Comparison of ENCODE assay signal across 27 cellular contexts in genomic region chr1:245995474-245995873, GRCh38.
"Had no signal": no experiment of that assay in that cellular context is flagged by ENCODE, and none has a peak within 500 bp of the region (broad histone marks: within the 10 kb centered on the region; RNA-seq: fewer than 3 reads in every experiment).

No MANE protein-coding gene starts in this region.

- H3K4me3 Mint-ChIP-seq: activated naive CD8-positive, alpha-beta T cell; effector memory CD8-positive, alpha-beta T cell; nephron progenitor cell; stimulated activated effector memory CD8-positive, alpha-beta T cell treated with anti-CD3 and anti-CD28 coated beads, Interleukin-12 subunit alpha, Interleukin-12 subunit beta, amount 100 ng/mL, for 72 hours; stimulated activated naive CD8-positive, alpha-beta T cell treated with anti-CD3 and anti-CD28 coated beads, Interleukin-15, Interleukin-2, amounts not matched to agents 100 ng/mL and 50 ng/mL, for 24 hours had no signal

- H3K27me3 Mint-ChIP-seq: activated naive CD8-positive, alpha-beta T cell; effector memory CD8-positive, alpha-beta T cell; progenitor cell of endocrine pancreas; stimulated activated naive CD8-positive, alpha-beta T cell treated with anti-CD3 and anti-CD28 coated beads, Interleukin-15, Interleukin-2, amounts not matched to agents 100 ng/mL and 50 ng/mL, for 24 hours had no signal

- DNase-seq: activated CD4-positive, alpha-beta T cell treated with anti-CD3 and anti-CD28 coated beads for 4 hours; activated CD4-positive, alpha-beta T cell treated with anti-CD3 and anti-CD28 coated beads, Interleukin-2, amount 50 U/mL, for 4 hours; activated effector memory CD4-positive, alpha-beta T cell treated with Interleukin-2 at 50 U/mL for 16 hours; activated naive CD4-positive, alpha-beta T cell treated with Interleukin-2 at 50 U/mL for 16 hours; activated T-cell treated with anti-CD3 and anti-CD28 coated beads for 4 hours; anterior cingulate cortex; body of pancreas; cortex of kidney; effector memory CD8-positive, alpha-beta T cell; erythroblast; gastrocnemius medialis; left cardiac atrium; left ventricle myocardium superior; nephron progenitor cell; ovary; retina; stimulated activated CD4-positive, alpha-beta T cell treated with anti-CD3 and anti-CD28 coated beads, Interleukin-4, amount 100 ng/mL, for 24 hours; substantia nigra; upper lobe of left lung had no signal

- ATAC-seq: body of pancreas; effector memory CD8-positive, alpha-beta T cell; gastrocnemius medialis; left cardiac atrium; left ventricle myocardium superior; sciatic nerve; stimulated activated effector memory CD8-positive, alpha-beta T cell treated with anti-CD3 and anti-CD28 coated beads, Interleukin-12 subunit alpha, Interleukin-12 subunit beta, amount 100 ng/mL, for 72 hours had no signal

- H3K9me3 Mint-ChIP-seq: effector memory CD8-positive, alpha-beta T cell; stimulated activated effector memory CD8-positive, alpha-beta T cell treated with anti-CD3 and anti-CD28 coated beads, Interleukin-12 subunit alpha, Interleukin-12 subunit beta, amount 100 ng/mL, for 72 hours; stimulated activated naive CD8-positive, alpha-beta T cell treated with anti-CD3 and anti-CD28 coated beads, Interleukin-15, Interleukin-2, amounts not matched to agents 100 ng/mL and 50 ng/mL, for 24 hours had no signal

- H3K27ac ChIP-seq: body of pancreas, gastrocnemius medialis, hepatocyte, ovary, upper lobe of left lung, vagina, VCaP had no signal

- H3K36me3 Mint-ChIP-seq: stimulated activated effector memory CD8-positive, alpha-beta T cell treated with anti-CD3 and anti-CD28 coated beads, Interleukin-12 subunit alpha, Interleukin-12 subunit beta, amount 100 ng/mL, for 72 hours had no signal

- H3K4me1 Mint-ChIP-seq: stimulated activated effector memory CD8-positive, alpha-beta T cell treated with anti-CD3 and anti-CD28 coated beads, Interleukin-12 subunit alpha, Interleukin-12 subunit beta, amount 100 ng/mL, for 72 hours had no signal

- H3K27ac Mint-ChIP-seq: activated naive CD8-positive, alpha-beta T cell; effector memory CD8-positive, alpha-beta T cell; nephron progenitor cell; progenitor cell of endocrine pancreas; stimulated activated effector memory CD8-positive, alpha-beta T cell treated with anti-CD3 and anti-CD28 coated beads, Interleukin-12 subunit alpha, Interleukin-12 subunit beta, amount 100 ng/mL, for 72 hours; stimulated activated naive CD8-positive, alpha-beta T cell treated with anti-CD3 and anti-CD28 coated beads, Interleukin-15, Interleukin-2, amounts not matched to agents 100 ng/mL and 50 ng/mL, for 24 hours had no signal
